In genomic region chr1:25895365-25895990, GRCh38 we compare ENCODE assay signal across 1 cellular context.
TF ChIP-seq lines count a peak whose summit lies in the region.

No MANE protein-coding gene starts in this region.

TF ChIP-seq in HepG2, 621 proteins besides CTCF, POLR2A, EP300 and RAD21 (continued from another document and continues in another):
- TF ChIP-seq KDM2A (CRISPR knock-in tag; IDR thresholded peaks at IDR 0.05; ENCODE audit: borderline replicate concordance, low read depth) (peak; percentile 62; the same call in 1 of the 2 replicates), CCDC6 (CRISPR knock-in tag; IDR thresholded peaks at IDR 0.05) (no peak), PHF8 (CRISPR knock-in tag; IDR thresholded peaks at IDR 0.05) (0 out of 2 replicates have a peak, but pooled peaks have one; percentile 34), SIN3A (IDR thresholded peaks at IDR 0.05; ENCODE audit: borderline replicate concordance, low read depth, low read length) (no peak), THAP11 (CRISPR knock-in tag; IDR thresholded peaks at IDR 0.05) (peak; percentile 92), ZEB1 (IDR thresholded peaks at IDR 0.05; ENCODE audit: insufficient replicate concordance, low read depth) (no peak), RFX1 (IDR thresholded peaks at IDR 0.05) (no peak), THAP9 (CRISPR knock-in tag; IDR thresholded peaks at IDR 0.05; ENCODE audit: borderline replicate concordance) (no peak), HOMEZ (CRISPR knock-in tag; IDR thresholded peaks at IDR 0.05; ENCODE audit: low read depth) (no peak), PCBP2 (optimal IDR thresholded peaks at IDR 0.05; ENCODE audit: low read depth, low read length, poor library complexity, severe bottlenecking) (no peak), ZSCAN20 (CRISPR knock-in tag; IDR thresholded peaks at IDR 0.05; ENCODE audit: borderline replicate concordance) (no peak), ZHX1 (CRISPR knock-in tag; IDR thresholded peaks at IDR 0.05; ENCODE audit: low read depth) (no peak), ZNF18 (CRISPR knock-in tag; IDR thresholded peaks at IDR 0.05; ENCODE audit: insufficient replicate concordance) (no peak), ZNF816 (CRISPR knock-in tag; IDR thresholded peaks at IDR 0.05; ENCODE audit: borderline replicate concordance) (no peak), POGZ (CRISPR knock-in tag; IDR thresholded peaks at IDR 0.05) (no peak), SOX13 (IDR thresholded peaks at IDR 0.05) (no peak), SOX13 (CRISPR knock-in tag; conservative IDR thresholded peaks at IDR 0.05 in 1 of 2, IDR thresholded peaks at IDR 0.05 in 1 of 2) (no peak), GLMP (CRISPR knock-in tag; IDR thresholded peaks at IDR 0.05; ENCODE audit: borderline replicate concordance) (no peak), HNF1B (CRISPR knock-in tag; IDR thresholded peaks at IDR 0.05) (peak; percentile 77), ZNF552 (CRISPR knock-in tag; IDR thresholded peaks at IDR 0.05; ENCODE audit: borderline replicate concordance) (peak; percentile 21; the same call in 1 of the 2 replicates), ZBTB46 (CRISPR knock-in tag; IDR thresholded peaks at IDR 0.05; ENCODE audit: borderline replicate concordance) (no peak), FIP1L1 (IDR thresholded peaks at IDR 0.05; ENCODE audit: borderline replicate concordance, insufficient read depth, low read depth, low read length) (no peak), HNRNPK (IDR thresholded peaks at IDR 0.05; ENCODE audit: low read depth, low read length, poor library complexity, severe bottlenecking) (no peak), TRAFD1 (CRISPR knock-in tag; IDR thresholded peaks at IDR 0.05; ENCODE audit: borderline replicate concordance) (no peak), HOXA3 (CRISPR knock-in tag; IDR thresholded peaks at IDR 0.05) (peak; percentile 27; the same call in 1 of the 2 replicates), SAP130 (CRISPR knock-in tag; IDR thresholded peaks at IDR 0.05; ENCODE audit: low read depth) (peak; percentile 59), ZNF768 (CRISPR knock-in tag; IDR thresholded peaks at IDR 0.05) (peak; percentile 44; the same call in 1 of the 2 replicates), CSRNP2 (CRISPR knock-in tag; conservative IDR thresholded peaks at IDR 0.05; ENCODE audit: low read depth) (no peak), HOXA7 (CRISPR knock-in tag; IDR thresholded peaks at IDR 0.05) (no peak), ZNF800 (CRISPR knock-in tag; IDR thresholded peaks at IDR 0.05) (no peak), HIVEP1 (CRISPR knock-in tag; IDR thresholded peaks at IDR 0.05) (no peak), ZNF569 (CRISPR knock-in tag; IDR thresholded peaks at IDR 0.05; ENCODE audit: borderline replicate concordance) (no peak), ZKSCAN1 (IDR thresholded peaks at IDR 0.05; ENCODE audit: low read length) (no peak), ZNF12 (CRISPR knock-in tag; IDR thresholded peaks at IDR 0.05) (no peak), ZSCAN5A (CRISPR knock-in tag; IDR thresholded peaks at IDR 0.05; ENCODE audit: borderline replicate concordance) (no peak)
